Comparison of ENCODE assay signal across 1 cellular context in the genomic region with DNA sequence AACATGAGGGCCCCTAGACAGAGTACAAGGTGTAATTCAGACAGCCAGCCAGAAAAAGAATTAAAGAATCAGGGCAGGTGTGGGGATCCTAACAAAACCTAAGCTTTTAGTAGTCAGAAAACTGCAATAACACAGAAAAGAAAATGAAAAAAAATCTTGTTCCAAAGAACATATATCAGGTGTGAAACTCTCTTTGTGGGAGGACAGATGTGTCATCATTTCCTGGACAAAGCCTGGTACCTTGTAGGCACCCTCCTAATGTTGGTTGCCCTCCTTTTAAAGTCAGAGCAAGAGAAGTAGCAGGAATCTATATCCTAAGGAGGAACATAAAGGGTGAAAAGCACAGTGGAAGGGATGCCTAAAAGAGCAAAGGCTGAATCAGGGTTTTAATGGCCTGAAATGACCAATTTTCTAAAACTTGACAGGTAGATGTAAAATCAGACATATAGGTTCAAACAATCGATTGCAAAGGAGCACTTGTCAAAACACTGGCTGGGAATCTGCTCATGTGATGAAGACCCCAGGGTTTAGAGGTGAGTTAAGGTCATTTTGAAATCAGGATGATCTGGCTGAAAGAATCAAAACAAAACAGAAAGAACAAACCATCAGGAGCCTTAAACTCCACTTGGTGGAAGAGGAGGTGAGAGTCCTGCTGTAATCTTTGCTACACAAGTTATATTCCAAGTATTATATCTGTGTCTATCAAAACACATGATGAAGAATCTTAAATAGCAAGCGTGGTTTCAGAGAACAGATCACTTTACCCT.
TF ChIP-seq lines count a peak whose summit lies in the region.

No MANE protein-coding gene starts in this region.

TF ChIP-seq in HCT116, 20 proteins besides CTCF, POLR2A, EP300 and RAD21 (continued from another document):
- TF ChIP-seq, protein P1, sequence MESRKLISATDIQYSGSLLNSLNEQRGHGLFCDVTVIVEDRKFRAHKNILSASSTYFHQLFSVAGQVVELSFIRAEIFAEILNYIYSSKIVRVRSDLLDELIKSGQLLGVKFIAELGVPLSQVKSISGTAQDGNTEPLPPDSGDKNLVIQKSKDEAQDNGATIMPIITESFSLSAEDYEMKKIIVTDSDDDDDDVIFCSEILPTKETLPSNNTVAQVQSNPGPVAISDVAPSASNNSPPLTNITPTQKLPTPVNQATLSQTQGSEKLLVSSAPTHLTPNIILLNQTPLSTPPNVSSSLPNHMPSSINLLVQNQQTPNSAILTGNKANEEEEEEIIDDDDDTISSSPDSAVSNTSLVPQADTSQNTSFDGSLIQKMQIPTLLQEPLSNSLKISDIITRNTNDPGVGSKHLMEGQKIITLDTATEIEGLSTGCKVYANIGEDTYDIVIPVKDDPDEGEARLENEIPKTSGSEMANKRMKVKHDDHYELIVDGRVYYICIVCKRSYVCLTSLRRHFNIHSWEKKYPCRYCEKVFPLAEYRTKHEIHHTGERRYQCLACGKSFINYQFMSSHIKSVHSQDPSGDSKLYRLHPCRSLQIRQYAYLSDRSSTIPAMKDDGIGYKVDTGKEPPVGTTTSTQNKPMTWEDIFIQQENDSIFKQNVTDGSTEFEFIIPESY (IDR thresholded peaks at IDR 0.05; ENCODE audit: extremely low read depth, insufficient replicate concordance, low read length): no peak
- no peak for TF ChIP-seq JUND (IDR thresholded peaks at IDR 0.05)
- no peak for TF ChIP-seq EGR1 (IDR thresholded peaks at IDR 0.05; ENCODE audit: low read depth)
- no peak for TF ChIP-seq CEBPB (IDR thresholded peaks at IDR 0.05; ENCODE audit: low read depth)
TF ChIP-seq in HCT116: peak in this region for 0.
